11 cellular contexts compared by ENCODE assay signal in genomic region chr9:89482056-89482784, GRCh38. TPM values are rescaled to one million over a fixed set of nuclear protein-coding genes. Genes with fewer than 3 reads are reported as not detected.
A peak's percentile ranks its signal among the peaks of the same experiment; 100 is the strongest.
DNase-seq lines count a peak whose midpoint lies in the region; ATAC-seq lines count a peak whose summit lies in the region.
"Had no signal": no experiment of that assay in that cellular context is flagged by ENCODE, and none has a peak within 500 bp of the region (broad histone marks: within the 10 kb centered on the region; RNA-seq: fewer than 3 reads in every experiment).

No MANE protein-coding gene starts in this region.

- H3K27ac Mint-ChIP-seq in activated T-helper 2 cell treated with anti-CD3 and anti-CD28 coated beads, Interferon-gamma antibody, Interleukin-2, Interleukin-4, amounts not matched to agents 10 μg/mL and 5 μg/mL and 100 μg/mL, durations not matched to agents 14 hours and 24 hours and 36 hours, result peak overlapping the region; percentile 93

- H3K27me3 Mint-ChIP-seq in activated T-cell treated with anti-CD3 and anti-CD28 coated beads, Interleukin-2, amount 50 U/mL, for 4 hours (ENCODE audit: low read depth), result no peaks in the 10 kb centered on the region
- no peaks in the 10 kb centered on the region for H3K27me3 Mint-ChIP-seq in activated T-helper 2 cell treated with anti-CD3 and anti-CD28 coated beads, Interferon-gamma antibody, Interleukin-2, Interleukin-4, amounts not matched to agents 10 μg/mL and 5 μg/mL and 100 μg/mL, durations not matched to agents 14 hours and 24 hours and 36 hours (ENCODE audit: low read depth)

- no peak for ATAC-seq in activated T-cell treated with anti-CD3 and anti-CD28 coated beads, Interleukin-2, amount 50 U/mL, for 4 hours
- ATAC-seq in GM18861 (IDR thresholded peaks at IDR 0.05; ENCODE audit: unreplicated experiment) (no peak), HG03457 (IDR thresholded peaks at IDR 0.05; ENCODE audit: unreplicated experiment) (no peak)

- H3K36me3 Mint-ChIP-seq in activated T-cell treated with anti-CD3 and anti-CD28 coated beads, Interleukin-2, amount 50 U/mL, for 4 hours (ENCODE audit: insufficient read depth), result peaks cover 31% of the 10 kb centered on the region
- peaks cover 62% of the 10 kb centered on the region for H3K36me3 Mint-ChIP-seq in activated T-helper 2 cell treated with anti-CD3 and anti-CD28 coated beads, Interferon-gamma antibody, Interleukin-2, Interleukin-4, amounts not matched to agents 10 μg/mL and 5 μg/mL and 100 μg/mL, durations not matched to agents 14 hours and 24 hours and 36 hours (ENCODE audit: low read depth)

- intact Hi-C loops in activated T-helper 2 cell treated with anti-CD3 and anti-CD28 coated beads, Interferon-gamma antibody, Interleukin-2, Interleukin-4, amounts not matched to agents 10 μg/mL and 5 μg/mL and 100 μg/mL, durations not matched to agents 14 hours and 24 hours and 36 hours (cut with micrococcal nuclease), result no loop called here

- peak overlapping the region; percentile 92 for H3K4me3 Mint-ChIP-seq in activated T-cell treated with anti-CD3 and anti-CD28 coated beads, Interleukin-2, amount 50 U/mL, for 4 hours
- H3K4me3 Mint-ChIP-seq in activated T-helper 2 cell treated with anti-CD3 and anti-CD28 coated beads, Interferon-gamma antibody, Interleukin-2, Interleukin-4, amounts not matched to agents 10 μg/mL and 5 μg/mL and 100 μg/mL, durations not matched to agents 14 hours and 24 hours and 36 hours (ENCODE audit: low read depth), result peak overlapping the region; percentile 79

- peaks cover 9% of the 10 kb centered on the region for H3K9me3 Mint-ChIP-seq in activated T-cell treated with anti-CD3 and anti-CD28 coated beads, Interleukin-2, amount 50 U/mL, for 4 hours
- peaks cover 6% of the 10 kb centered on the region for H3K9me3 Mint-ChIP-seq in activated T-helper 2 cell treated with anti-CD3 and anti-CD28 coated beads, Interferon-gamma antibody, Interleukin-2, Interleukin-4, amounts not matched to agents 10 μg/mL and 5 μg/mL and 100 μg/mL, durations not matched to agents 14 hours and 24 hours and 36 hours

- DNase-seq in activated T-cell treated with anti-CD3 and anti-CD28 coated beads, Interleukin-2, amount 50 U/mL, for 4 hours, result no peak
- no peak for DNase-seq in activated T-cell treated with anti-CD3 and anti-CD28 coated beads, Interleukin-2, amount 50 U/mL, for 1 hour
- no peak for DNase-seq in activated T-helper 2 cell treated with anti-CD3 and anti-CD28 coated beads, Interferon-gamma antibody, Interleukin-2, Interleukin-4, amounts not matched to agents 10 μg/mL and 5 μg/mL and 100 μg/mL, durations not matched to agents 14 hours and 24 hours and 36 hours (ENCODE audit: low spot score)
- DNase-seq in medulla oblongata (ENCODE audit: extremely low spot score) (peak; percentile 76), superior temporal gyrus (ENCODE audit: extremely low spot score) (peak; percentile 79), SW480 (ENCODE audit: low spot score) (no peak)
- DNase-seq: effector CD8-positive, alpha-beta T cell; OCI-M1; thyroid gland had no signal

- peaks cover 93% of the 10 kb centered on the region for H3K4me1 Mint-ChIP-seq in activated T-cell treated with anti-CD3 and anti-CD28 coated beads, Interleukin-2, amount 50 U/mL, for 4 hours (ENCODE audit: low read depth)
- peaks cover 82% of the 10 kb centered on the region for H3K4me1 Mint-ChIP-seq in activated T-helper 2 cell treated with anti-CD3 and anti-CD28 coated beads, Interferon-gamma antibody, Interleukin-2, Interleukin-4, amounts not matched to agents 10 μg/mL and 5 μg/mL and 100 μg/mL, durations not matched to agents 14 hours and 24 hours and 36 hours (ENCODE audit: low read depth)

RNA-seq across cellular contexts. Expression of gene SEMA4D, which starts 15.7 kb away (rescaled TPM):
- 100 to 1,000 TPM; 248 to 348 (median 344) TPM for total RNA-seq in activated T-cell treated with anti-CD3 and anti-CD28 coated beads, Interleukin-2, amount 50 U/mL, for 4 hours
- 317 and 330 TPM in 2 replicates for total RNA-seq in activated T-helper 2 cell treated with anti-CD3 and anti-CD28 coated beads, Interferon-gamma antibody, Interleukin-2, Interleukin-4, amounts not matched to agents 10 μg/mL and 5 μg/mL and 100 μg/mL, durations not matched to agents 14 hours and 24 hours and 36 hours

Comparison
In these comparisons a context has a peak if more than half of its experiments do, and no peak if none do; other contexts are left out.
1. DNase-seq: peak in medulla oblongata (single experiment) and superior temporal gyrus (single experiment); none in activated T-cell treated with anti-CD3 and anti-CD28 coated beads, Interleukin-2, amount 50 U/mL, for 4 hours (single experiment), activated T-cell treated with anti-CD3 and anti-CD28 coated beads, Interleukin-2, amount 50 U/mL, for 1 hour (single experiment), activated T-helper 2 cell treated with anti-CD3 and anti-CD28 coated beads, Interferon-gamma antibody, Interleukin-2, Interleukin-4, amounts not matched to agents 10 μg/mL and 5 μg/mL and 100 μg/mL, durations not matched to agents 14 hours and 24 hours and 36 hours (single experiment) and SW480 (single experiment).